In the genomic region with DNA sequence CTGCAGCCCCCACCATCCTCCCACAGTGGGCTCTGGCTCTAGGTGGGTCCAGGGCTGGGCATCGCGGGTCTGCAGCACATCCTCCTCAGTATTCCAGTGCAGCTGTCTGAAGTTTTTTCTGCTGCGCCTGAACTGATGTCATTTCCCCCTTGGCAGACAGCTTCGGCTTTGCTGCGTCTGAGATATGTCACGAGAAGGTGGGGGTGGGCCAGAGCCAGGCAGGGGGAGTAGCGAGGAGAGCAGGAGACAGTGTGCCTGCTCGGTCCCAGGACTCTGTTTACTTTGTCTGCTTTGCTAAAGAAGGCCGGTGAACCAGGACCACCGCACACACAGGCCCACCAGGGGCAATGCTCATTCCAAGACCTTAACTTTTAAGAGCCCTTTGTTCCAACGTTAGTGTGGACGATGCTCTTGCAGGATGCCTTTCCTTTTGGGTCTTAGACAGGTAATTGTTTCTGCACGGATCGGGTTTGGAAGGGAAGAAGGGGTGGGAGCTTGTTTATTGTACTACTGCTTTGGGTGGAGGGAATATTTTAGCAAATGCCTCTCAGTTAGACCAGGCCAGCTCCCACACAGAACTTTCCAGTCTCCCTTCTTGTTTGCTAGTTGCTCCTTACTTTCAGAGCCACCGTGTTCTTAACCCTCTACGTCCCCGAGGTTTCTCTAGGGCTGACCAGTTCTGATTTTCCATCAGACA, we compare ENCODE assay signal across 1 cellular context.
TF ChIP-seq lines count a peak whose summit lies in the region.

No MANE protein-coding gene starts in this region.

TF ChIP-seq in HepG2, 621 proteins besides CTCF, POLR2A, EP300 and RAD21 (continued from another document and continues in another):
- TF ChIP-seq, protein P1, sequence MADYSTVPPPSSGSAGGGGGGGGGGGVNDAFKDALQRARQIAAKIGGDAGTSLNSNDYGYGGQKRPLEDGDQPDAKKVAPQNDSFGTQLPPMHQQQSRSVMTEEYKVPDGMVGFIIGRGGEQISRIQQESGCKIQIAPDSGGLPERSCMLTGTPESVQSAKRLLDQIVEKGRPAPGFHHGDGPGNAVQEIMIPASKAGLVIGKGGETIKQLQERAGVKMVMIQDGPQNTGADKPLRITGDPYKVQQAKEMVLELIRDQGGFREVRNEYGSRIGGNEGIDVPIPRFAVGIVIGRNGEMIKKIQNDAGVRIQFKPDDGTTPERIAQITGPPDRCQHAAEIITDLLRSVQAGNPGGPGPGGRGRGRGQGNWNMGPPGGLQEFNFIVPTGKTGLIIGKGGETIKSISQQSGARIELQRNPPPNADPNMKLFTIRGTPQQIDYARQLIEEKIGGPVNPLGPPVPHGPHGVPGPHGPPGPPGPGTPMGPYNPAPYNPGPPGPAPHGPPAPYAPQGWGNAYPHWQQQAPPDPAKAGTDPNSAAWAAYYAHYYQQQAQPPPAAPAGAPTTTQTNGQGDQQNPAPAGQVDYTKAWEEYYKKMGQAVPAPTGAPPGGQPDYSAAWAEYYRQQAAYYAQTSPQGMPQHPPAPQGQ (CRISPR knock-in tag; IDR thresholded peaks at IDR 0.05; ENCODE audit: borderline replicate concordance): 0 out of 2 replicates have a peak, but pooled peaks have one; percentile 54
- no peak for TF ChIP-seq TCF12 (IDR thresholded peaks at IDR 0.05)
- TF ChIP-seq TCF12 (CRISPR knock-in tag; IDR thresholded peaks at IDR 0.05): no peak
- no peak for TF ChIP-seq HCFC1 (IDR thresholded peaks at IDR 0.05; ENCODE audit: low read depth, low read length)
- TF ChIP-seq, protein P2, sequence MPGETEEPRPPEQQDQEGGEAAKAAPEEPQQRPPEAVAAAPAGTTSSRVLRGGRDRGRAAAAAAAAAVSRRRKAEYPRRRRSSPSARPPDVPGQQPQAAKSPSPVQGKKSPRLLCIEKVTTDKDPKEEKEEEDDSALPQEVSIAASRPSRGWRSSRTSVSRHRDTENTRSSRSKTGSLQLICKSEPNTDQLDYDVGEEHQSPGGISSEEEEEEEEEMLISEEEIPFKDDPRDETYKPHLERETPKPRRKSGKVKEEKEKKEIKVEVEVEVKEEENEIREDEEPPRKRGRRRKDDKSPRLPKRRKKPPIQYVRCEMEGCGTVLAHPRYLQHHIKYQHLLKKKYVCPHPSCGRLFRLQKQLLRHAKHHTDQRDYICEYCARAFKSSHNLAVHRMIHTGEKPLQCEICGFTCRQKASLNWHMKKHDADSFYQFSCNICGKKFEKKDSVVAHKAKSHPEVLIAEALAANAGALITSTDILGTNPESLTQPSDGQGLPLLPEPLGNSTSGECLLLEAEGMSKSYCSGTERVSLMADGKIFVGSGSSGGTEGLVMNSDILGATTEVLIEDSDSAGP (CRISPR knock-in tag; IDR thresholded peaks at IDR 0.05; ENCODE audit: borderline replicate concordance): peak; percentile 34; the same call in 1 of the 2 replicates
- no peak for TF ChIP-seq ZNF138 (CRISPR knock-in tag; IDR thresholded peaks at IDR 0.05; ENCODE audit: low read depth)
- TF ChIP-seq, protein P3, sequence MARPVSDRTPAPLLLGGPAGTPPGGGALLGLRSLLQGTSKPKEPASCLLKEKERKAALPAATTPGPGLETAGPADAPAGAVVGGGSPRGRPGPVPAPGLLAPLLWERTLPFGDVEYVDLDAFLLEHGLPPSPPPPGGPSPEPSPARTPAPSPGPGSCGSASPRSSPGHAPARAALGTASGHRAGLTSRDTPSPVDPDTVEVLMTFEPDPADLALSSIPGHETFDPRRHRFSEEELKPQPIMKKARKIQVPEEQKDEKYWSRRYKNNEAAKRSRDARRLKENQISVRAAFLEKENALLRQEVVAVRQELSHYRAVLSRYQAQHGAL (CRISPR knock-in tag; IDR thresholded peaks at IDR 0.05; ENCODE audit: not compliant biosample characterization): no peak
- TF ChIP-seq WIZ (CRISPR knock-in tag; IDR thresholded peaks at IDR 0.05): no peak
- no peak for TF ChIP-seq ZNF296 (CRISPR knock-in tag; conservative IDR thresholded peaks at IDR 0.05)
- TF ChIP-seq, protein P4, sequence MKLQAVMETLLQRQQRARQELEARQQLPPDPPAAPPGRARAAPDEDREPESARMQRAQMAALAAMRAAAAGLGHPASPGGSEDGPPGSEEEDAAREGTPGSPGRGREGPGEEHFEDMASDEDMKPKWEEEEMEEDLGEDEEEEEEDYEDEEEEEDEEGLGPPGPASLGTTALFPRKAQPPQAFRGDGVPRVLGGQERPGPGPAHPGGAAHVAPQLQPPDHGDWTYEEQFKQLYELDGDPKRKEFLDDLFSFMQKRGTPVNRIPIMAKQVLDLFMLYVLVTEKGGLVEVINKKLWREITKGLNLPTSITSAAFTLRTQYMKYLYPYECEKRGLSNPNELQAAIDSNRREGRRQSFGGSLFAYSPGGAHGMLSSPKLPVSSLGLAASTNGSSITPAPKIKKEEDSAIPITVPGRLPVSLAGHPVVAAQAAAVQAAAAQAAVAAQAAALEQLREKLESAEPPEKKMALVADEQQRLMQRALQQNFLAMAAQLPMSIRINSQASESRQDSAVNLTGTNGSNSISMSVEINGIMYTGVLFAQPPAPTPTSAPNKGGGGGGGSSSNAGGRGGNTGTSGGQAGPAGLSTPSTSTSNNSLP (IDR thresholded peaks at IDR 0.05; ENCODE audit: low read depth, low read length): no peak
- TF ChIP-seq ZNF431 (CRISPR knock-in tag; IDR thresholded peaks at IDR 0.05; ENCODE audit: borderline replicate concordance, low read depth): no peak
- no peak for TF ChIP-seq ZFYVE20 (CRISPR knock-in tag; IDR thresholded peaks at IDR 0.05; ENCODE audit: borderline replicate concordance, low read depth)
- TF ChIP-seq TARDBP (CRISPR knock-in tag; IDR thresholded peaks at IDR 0.05): no peak; the same call in 1 of the 2 replicates
- no peak for TF ChIP-seq ZNF24 (IDR thresholded peaks at IDR 0.05)
- TF ChIP-seq ZMYM2 (CRISPR knock-in tag; IDR thresholded peaks at IDR 0.05): no peak
- no peak for TF ChIP-seq GZF1 (CRISPR knock-in tag; IDR thresholded peaks at IDR 0.05)
- no peak for TF ChIP-seq BRCA1 (CRISPR knock-in tag; IDR thresholded peaks at IDR 0.05)
- TF ChIP-seq NFKBIZ (CRISPR knock-in tag; IDR thresholded peaks at IDR 0.05): no peak
- no peak for TF ChIP-seq SNAI1 (CRISPR knock-in tag; IDR thresholded peaks at IDR 0.05; ENCODE audit: borderline replicate concordance)
- TF ChIP-seq ZNF230 (CRISPR knock-in tag; IDR thresholded peaks at IDR 0.05): no peak
- TF ChIP-seq HDAC2 (CRISPR knock-in tag; IDR thresholded peaks at IDR 0.05): no peak
- TF ChIP-seq KDM2A (CRISPR knock-in tag; IDR thresholded peaks at IDR 0.05; ENCODE audit: borderline replicate concordance, low read depth): no peak
- TF ChIP-seq TSC22D2 (CRISPR knock-in tag; IDR thresholded peaks at IDR 0.05; ENCODE audit: borderline replicate concordance): no peak
- TF ChIP-seq ZNF672 (CRISPR knock-in tag; IDR thresholded peaks at IDR 0.05): no peak
- no peak for TF ChIP-seq ZNF460 (CRISPR knock-in tag; IDR thresholded peaks at IDR 0.05; ENCODE audit: borderline replicate concordance)
- TF ChIP-seq ELF1 (CRISPR knock-in tag; IDR thresholded peaks at IDR 0.05): no peak
- no peak for TF ChIP-seq ZNF761 (CRISPR knock-in tag; conservative IDR thresholded peaks at IDR 0.05)
- TF ChIP-seq MEIS1 (CRISPR knock-in tag; IDR thresholded peaks at IDR 0.05; ENCODE audit: borderline replicate concordance): no peak
- no peak for TF ChIP-seq FLYWCH1 (CRISPR knock-in tag; IDR thresholded peaks at IDR 0.05)
- TF ChIP-seq, protein P5, sequence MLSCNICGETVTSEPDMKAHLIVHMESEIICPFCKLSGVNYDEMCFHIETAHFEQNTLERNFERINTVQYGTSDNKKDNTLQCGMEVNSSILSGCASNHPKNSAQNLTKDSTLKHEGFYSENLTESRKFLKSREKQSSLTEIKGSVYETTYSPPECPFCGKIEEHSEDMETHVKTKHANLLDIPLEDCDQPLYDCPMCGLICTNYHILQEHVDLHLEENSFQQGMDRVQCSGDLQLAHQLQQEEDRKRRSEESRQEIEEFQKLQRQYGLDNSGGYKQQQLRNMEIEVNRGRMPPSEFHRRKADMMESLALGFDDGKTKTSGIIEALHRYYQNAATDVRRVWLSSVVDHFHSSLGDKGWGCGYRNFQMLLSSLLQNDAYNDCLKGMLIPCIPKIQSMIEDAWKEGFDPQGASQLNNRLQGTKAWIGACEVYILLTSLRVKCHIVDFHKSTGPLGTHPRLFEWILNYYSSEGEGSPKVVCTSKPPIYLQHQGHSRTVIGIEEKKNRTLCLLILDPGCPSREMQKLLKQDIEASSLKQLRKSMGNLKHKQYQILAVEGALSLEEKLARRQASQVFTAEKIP (CRISPR knock-in tag; IDR thresholded peaks at IDR 0.05; ENCODE audit: borderline replicate concordance): no peak
- TF ChIP-seq, protein P6, sequence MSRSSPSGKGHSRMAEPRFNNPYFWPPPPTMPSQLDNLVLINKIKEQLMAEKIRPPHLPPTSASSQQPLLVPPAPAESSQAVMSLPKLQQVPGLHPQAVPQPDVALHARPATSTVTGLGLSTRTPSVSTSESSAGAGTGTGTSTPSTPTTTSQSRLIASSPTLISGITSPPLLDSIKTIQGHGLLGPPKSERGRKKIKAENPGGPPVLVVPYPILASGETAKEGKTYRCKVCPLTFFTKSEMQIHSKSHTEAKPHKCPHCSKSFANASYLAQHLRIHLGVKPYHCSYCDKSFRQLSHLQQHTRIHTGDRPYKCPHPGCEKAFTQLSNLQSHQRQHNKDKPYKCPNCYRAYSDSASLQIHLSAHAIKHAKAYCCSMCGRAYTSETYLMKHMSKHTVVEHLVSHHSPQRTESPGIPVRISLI (CRISPR knock-in tag; IDR thresholded peaks at IDR 0.05; ENCODE audit: borderline replicate concordance): no peak
- TF ChIP-seq CEBPB (IDR thresholded peaks at IDR 0.05; ENCODE audit: borderline replicate concordance, low read depth, low read length): no peak
- no peak for TF ChIP-seq DNMT1 (CRISPR knock-in tag; IDR thresholded peaks at IDR 0.05)
- no peak for TF ChIP-seq NKX3-1 (CRISPR knock-in tag; IDR thresholded peaks at IDR 0.05)
- 0 out of 2 replicates have a peak, but pooled peaks have one; percentile 38 for TF ChIP-seq ZNF547 (CRISPR knock-in tag; IDR thresholded peaks at IDR 0.05)
- no peak for TF ChIP-seq POGZ (CRISPR knock-in tag; IDR thresholded peaks at IDR 0.05)
- TF ChIP-seq HNRNPK (IDR thresholded peaks at IDR 0.05; ENCODE audit: low read depth, low read length, poor library complexity, severe bottlenecking): no peak
- TF ChIP-seq DMAP1 (CRISPR knock-in tag; IDR thresholded peaks at IDR 0.05): no peak
- TF ChIP-seq ZNF207 (IDR thresholded peaks at IDR 0.05; ENCODE audit: borderline replicate concordance): no peak
- TF ChIP-seq, protein P7, sequence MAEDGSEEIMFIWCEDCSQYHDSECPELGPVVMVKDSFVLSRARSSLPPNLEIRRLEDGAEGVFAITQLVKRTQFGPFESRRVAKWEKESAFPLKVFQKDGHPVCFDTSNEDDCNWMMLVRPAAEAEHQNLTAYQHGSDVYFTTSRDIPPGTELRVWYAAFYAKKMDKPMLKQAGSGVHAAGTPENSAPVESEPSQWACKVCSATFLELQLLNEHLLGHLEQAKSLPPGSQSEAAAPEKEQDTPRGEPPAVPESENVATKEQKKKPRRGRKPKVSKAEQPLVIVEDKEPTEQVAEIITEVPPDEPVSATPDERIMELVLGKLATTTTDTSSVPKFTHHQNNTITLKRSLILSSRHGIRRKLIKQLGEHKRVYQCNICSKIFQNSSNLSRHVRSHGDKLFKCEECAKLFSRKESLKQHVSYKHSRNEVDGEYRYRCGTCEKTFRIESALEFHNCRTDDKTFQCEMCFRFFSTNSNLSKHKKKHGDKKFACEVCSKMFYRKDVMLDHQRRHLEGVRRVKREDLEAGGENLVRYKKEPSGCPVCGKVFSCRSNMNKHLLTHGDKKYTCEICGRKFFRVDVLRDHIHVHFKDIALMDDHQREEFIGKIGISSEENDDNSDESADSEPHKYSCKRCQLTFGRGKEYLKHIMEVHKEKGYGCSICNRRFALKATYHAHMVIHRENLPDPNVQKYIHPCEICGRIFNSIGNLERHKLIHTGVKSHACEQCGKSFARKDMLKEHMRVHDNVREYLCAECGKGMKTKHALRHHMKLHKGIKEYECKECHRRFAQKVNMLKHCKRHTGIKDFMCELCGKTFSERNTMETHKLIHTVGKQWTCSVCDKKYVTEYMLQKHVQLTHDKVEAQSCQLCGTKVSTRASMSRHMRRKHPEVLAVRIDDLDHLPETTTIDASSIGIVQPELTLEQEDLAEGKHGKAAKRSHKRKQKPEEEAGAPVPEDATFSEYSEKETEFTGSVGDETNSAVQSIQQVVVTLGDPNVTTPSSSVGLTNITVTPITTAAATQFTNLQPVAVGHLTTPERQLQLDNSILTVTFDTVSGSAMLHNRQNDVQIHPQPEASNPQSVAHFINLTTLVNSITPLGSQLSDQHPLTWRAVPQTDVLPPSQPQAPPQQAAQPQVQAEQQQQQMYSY (CRISPR knock-in tag; IDR thresholded peaks at IDR 0.05): no peak
- no peak for TF ChIP-seq ZFP1 (CRISPR knock-in tag; IDR thresholded peaks at IDR 0.05)
- no peak for TF ChIP-seq NR3C1 (CRISPR knock-in tag; IDR thresholded peaks at IDR 0.05)
- TF ChIP-seq, protein P8, sequence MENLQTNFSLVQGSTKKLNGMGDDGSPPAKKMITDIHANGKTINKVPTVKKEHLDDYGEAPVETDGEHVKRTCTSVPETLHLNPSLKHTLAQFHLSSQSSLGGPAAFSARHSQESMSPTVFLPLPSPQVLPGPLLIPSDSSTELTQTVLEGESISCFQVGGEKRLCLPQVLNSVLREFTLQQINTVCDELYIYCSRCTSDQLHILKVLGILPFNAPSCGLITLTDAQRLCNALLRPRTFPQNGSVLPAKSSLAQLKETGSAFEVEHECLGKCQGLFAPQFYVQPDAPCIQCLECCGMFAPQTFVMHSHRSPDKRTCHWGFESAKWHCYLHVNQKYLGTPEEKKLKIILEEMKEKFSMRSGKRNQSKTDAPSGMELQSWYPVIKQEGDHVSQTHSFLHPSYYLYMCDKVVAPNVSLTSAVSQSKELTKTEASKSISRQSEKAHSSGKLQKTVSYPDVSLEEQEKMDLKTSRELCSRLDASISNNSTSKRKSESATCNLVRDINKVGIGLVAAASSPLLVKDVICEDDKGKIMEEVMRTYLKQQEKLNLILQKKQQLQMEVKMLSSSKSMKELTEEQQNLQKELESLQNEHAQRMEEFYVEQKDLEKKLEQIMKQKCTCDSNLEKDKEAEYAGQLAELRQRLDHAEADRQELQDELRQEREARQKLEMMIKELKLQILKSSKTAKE (CRISPR knock-in tag; IDR thresholded peaks at IDR 0.05; ENCODE audit: borderline replicate concordance): no peak
- TF ChIP-seq, protein P9, sequence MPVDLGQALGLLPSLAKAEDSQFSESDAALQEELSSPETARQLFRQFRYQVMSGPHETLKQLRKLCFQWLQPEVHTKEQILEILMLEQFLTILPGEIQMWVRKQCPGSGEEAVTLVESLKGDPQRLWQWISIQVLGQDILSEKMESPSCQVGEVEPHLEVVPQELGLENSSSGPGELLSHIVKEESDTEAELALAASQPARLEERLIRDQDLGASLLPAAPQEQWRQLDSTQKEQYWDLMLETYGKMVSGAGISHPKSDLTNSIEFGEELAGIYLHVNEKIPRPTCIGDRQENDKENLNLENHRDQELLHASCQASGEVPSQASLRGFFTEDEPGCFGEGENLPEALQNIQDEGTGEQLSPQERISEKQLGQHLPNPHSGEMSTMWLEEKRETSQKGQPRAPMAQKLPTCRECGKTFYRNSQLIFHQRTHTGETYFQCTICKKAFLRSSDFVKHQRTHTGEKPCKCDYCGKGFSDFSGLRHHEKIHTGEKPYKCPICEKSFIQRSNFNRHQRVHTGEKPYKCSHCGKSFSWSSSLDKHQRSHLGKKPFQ (CRISPR knock-in tag; IDR thresholded peaks at IDR 0.05; ENCODE audit: insufficient replicate concordance): no peak
- no peak for TF ChIP-seq NRL (CRISPR knock-in tag; IDR thresholded peaks at IDR 0.05; ENCODE audit: borderline replicate concordance)
- no peak for TF ChIP-seq ZNF550 (CRISPR knock-in tag; IDR thresholded peaks at IDR 0.05; ENCODE audit: borderline replicate concordance)
- no peak for TF ChIP-seq KLF13 (CRISPR knock-in tag; IDR thresholded peaks at IDR 0.05)
- no peak for TF ChIP-seq CHCHD3 (CRISPR knock-in tag; IDR thresholded peaks at IDR 0.05)
- 0 out of 2 replicates have a peak, but pooled peaks have one; percentile 14 for TF ChIP-seq FOXO1 (CRISPR knock-in tag; IDR thresholded peaks at IDR 0.05)
